26 cellular contexts compared by ENCODE assay signal in the genomic region with DNA sequence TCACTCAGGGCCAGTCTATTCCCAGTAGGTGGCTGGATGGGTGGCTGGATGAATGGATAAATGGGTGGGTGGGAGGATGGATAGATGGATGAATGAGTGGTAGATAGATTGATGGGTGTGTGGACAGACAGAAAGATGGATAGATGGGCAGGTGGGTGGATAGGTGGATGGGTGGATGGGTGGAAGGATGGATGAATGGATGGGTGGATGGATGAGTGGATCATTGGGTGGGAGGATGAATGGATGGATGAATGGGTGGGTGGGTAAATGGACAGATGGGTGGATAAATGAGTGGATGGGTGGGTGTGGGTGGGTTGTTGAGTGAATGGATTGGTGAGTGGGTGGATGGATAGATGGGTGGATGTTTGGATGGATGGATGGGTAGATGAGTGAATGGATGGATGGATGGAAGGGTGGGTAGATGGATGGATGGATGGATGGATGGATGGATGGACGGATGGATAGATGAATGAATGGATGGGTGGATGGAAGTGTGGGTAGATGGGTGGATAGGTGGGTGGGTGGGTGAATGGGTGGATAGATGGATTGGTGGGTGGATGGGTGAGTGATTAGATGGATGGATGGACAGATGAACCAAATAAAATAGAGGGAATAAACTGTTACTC.
"Had no signal": no experiment of that assay in that cellular context is flagged by ENCODE, and none has a peak within 500 bp of the region (broad histone marks: within the 10 kb centered on the region; RNA-seq: fewer than 3 reads in every experiment).

No MANE protein-coding gene starts in this region.

- DNase-seq: naive thymus-derived CD4-positive, alpha-beta T cell; natural killer cell; nucleus accumbens; ovary; psoas muscle; right cardiac atrium; right lobe of liver; sigmoid colon; small intestine; stimulated activated CD4-positive, alpha-beta T cell treated with anti-CD3 and anti-CD28 coated beads, Interleukin-15, amount 100 ng/mL, for 24 hours; stimulated activated CD4-positive, alpha-beta T cell treated with anti-CD3 and anti-CD28 coated beads, Interleukin-2, amount 100 ng/mL, for 24 hours; stimulated activated CD4-positive, alpha-beta T cell treated with anti-CD3 and anti-CD28 coated beads, Interleukin-2, amount 100 ng/mL, for 48 hours; stimulated activated CD4-positive, alpha-beta T cell treated with anti-CD3 and anti-CD28 coated beads, Interleukin-4, amount 100 ng/mL, for 24 hours; stimulated activated naive B cell treated with anti-CD40 and anti-IgM and Interleukin-4, amounts not matched to agents 10 μg/mL and 1 μg/mL and 100 μg/mL, for 72 hours; stimulated activated naive CD4-positive, alpha-beta T cell treated with Interleukin-2 at 50 U/mL for 16 hours; stomach; thyroid gland; trophoblast cell; upper lobe of left lung; uterus had no signal

- H3K27ac ChIP-seq: neural progenitor cell, neutrophil, ovary, parathyroid adenoma, psoas muscle, right lobe of liver, sigmoid colon, stomach, thoracic aorta, thyroid gland, tibial nerve, upper lobe of left lung, uterus had no signal

- H3K27me3 ChIP-seq: neural progenitor cell, neutrophil, ovary, right lobe of liver, sigmoid colon, thyroid gland, upper lobe of left lung, uterus had no signal

- H3K79me2 ChIP-seq: parathyroid adenoma had no signal

- H3K4me1 ChIP-seq: neural progenitor cell, parathyroid adenoma, psoas muscle, right lobe of liver, sigmoid colon, stomach, thyroid gland, tibial nerve, upper lobe of left lung, uterus had no signal

- H3K4me2 ChIP-seq: neural progenitor cell had no signal

- H2AFZ ChIP-seq: neural progenitor cell, parathyroid adenoma had no signal

- FAIRE-seq: small intestine had no signal

- H3K9ac ChIP-seq: neural progenitor cell, parathyroid adenoma had no signal

- H3K9me3 ChIP-seq: neutrophil, ovary, psoas muscle, right lobe of liver, sigmoid colon, stomach, thoracic aorta, thyroid gland, tibial nerve, upper lobe of left lung, uterus had no signal

- H3K4me3 ChIP-seq: neural progenitor cell, ovary, psoas muscle, right lobe of liver, sigmoid colon, stomach, thoracic aorta, thyroid gland, tibial nerve, upper lobe of left lung, uterus had no signal

- ATAC-seq: naive thymus-derived CD4-positive, alpha-beta T cell; natural killer cell; psoas muscle; right cardiac atrium; right lobe of liver; stimulated activated effector memory CD8-positive, alpha-beta T cell treated with anti-CD3 and anti-CD28 coated beads, Interleukin-12 subunit alpha, Interleukin-12 subunit beta, amount 100 ng/mL, for 72 hours; stimulated activated naive B cell treated with anti-CD40 and anti-IgM and Interleukin-4, amounts not matched to agents 10 μg/mL and 1 μg/mL and 100 μg/mL, for 72 hours had no signal

- H3K36me3 ChIP-seq: neural progenitor cell, neutrophil, ovary, right lobe of liver, sigmoid colon, stomach, thoracic aorta, thyroid gland, tibial nerve, upper lobe of left lung, uterus had no signal
